ENCODE assay signal across 1 cellular context in genomic region chr17:27293898-27294688, GRCh38.
TF ChIP-seq lines count a peak whose summit lies in the region.

A gene with protein sequence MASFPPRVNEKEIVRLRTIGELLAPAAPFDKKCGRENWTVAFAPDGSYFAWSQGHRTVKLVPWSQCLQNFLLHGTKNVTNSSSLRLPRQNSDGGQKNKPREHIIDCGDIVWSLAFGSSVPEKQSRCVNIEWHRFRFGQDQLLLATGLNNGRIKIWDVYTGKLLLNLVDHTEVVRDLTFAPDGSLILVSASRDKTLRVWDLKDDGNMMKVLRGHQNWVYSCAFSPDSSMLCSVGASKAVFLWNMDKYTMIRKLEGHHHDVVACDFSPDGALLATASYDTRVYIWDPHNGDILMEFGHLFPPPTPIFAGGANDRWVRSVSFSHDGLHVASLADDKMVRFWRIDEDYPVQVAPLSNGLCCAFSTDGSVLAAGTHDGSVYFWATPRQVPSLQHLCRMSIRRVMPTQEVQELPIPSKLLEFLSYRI (plus strand): TSS chr17:27294114. CDS start chr17:27294396, 282 bp downstream.

TF ChIP-seq in HepG2, 621 proteins besides CTCF, POLR2A, EP300 and RAD21 (continued from another document and continues in another):
- TF ChIP-seq POGK (CRISPR knock-in tag; conservative IDR thresholded peaks at IDR 0.05) (peak; percentile 39; the same call in 1 of the 2 replicates), RFX3 (CRISPR knock-in tag; IDR thresholded peaks at IDR 0.05) (0 out of 2 replicates have a peak, but pooled peaks have one; percentile 19), SNAI1 (CRISPR knock-in tag; IDR thresholded peaks at IDR 0.05; ENCODE audit: borderline replicate concordance) (no peak), ZNF441 (CRISPR knock-in tag; IDR thresholded peaks at IDR 0.05; ENCODE audit: borderline replicate concordance) (0 out of 2 replicates have a peak, but pooled peaks have one; percentile 44), ZKSCAN8 (CRISPR knock-in tag; IDR thresholded peaks at IDR 0.05; ENCODE audit: borderline replicate concordance) (peak; percentile 64; the same call in 1 of the 2 replicates), ZC3H13 (CRISPR knock-in tag; IDR thresholded peaks at IDR 0.05) (no peak; the same call in 1 of the 2 replicates), THYN1 (CRISPR knock-in tag; IDR thresholded peaks at IDR 0.05; ENCODE audit: borderline replicate concordance, low read depth) (no peak), TCF7L2 (IDR thresholded peaks at IDR 0.05; ENCODE audit: low read depth, low read length) (no peak), CENPX (CRISPR knock-in tag; IDR thresholded peaks at IDR 0.05) (no peak), RAD51 (IDR thresholded peaks at IDR 0.05; ENCODE audit: borderline replicate concordance) (no peak), ZNF615 (CRISPR knock-in tag; IDR thresholded peaks at IDR 0.05; ENCODE audit: borderline replicate concordance) (no peak), MBNL3 (CRISPR knock-in tag; conservative IDR thresholded peaks at IDR 0.05) (no peak), SALL1 (CRISPR knock-in tag; IDR thresholded peaks at IDR 0.05) (peak; percentile 84), AKAP8 (CRISPR knock-in tag; IDR thresholded peaks at IDR 0.05) (no peak), MYC (CRISPR knock-in tag; IDR thresholded peaks at IDR 0.05; ENCODE audit: borderline replicate concordance) (peak; percentile 62; the same call in 1 of the 2 replicates), GPBP1L1 (CRISPR knock-in tag; IDR thresholded peaks at IDR 0.05) (no peak), ZNF713 (CRISPR knock-in tag; IDR thresholded peaks at IDR 0.05) (0 out of 2 replicates have a peak, but pooled peaks have one; percentile 29), CSRNP1 (CRISPR knock-in tag; IDR thresholded peaks at IDR 0.05) (no peak), BCL6 (CRISPR knock-in tag; IDR thresholded peaks at IDR 0.05) (peak; percentile 52), GATAD2A (CRISPR knock-in tag; IDR thresholded peaks at IDR 0.05) (peak; percentile 60; the same call in 1 of the 2 replicates), KLF6 (CRISPR knock-in tag; IDR thresholded peaks at IDR 0.05) (peak; percentile 97), MTA3 (CRISPR knock-in tag; IDR thresholded peaks at IDR 0.05) (no peak), ZNF20 (CRISPR knock-in tag; IDR thresholded peaks at IDR 0.05) (no peak), ZC3H4 (CRISPR knock-in tag; IDR thresholded peaks at IDR 0.05; ENCODE audit: borderline replicate concordance) (peak; percentile 52; the same call in 1 of the 2 replicates), PAX8 (CRISPR knock-in tag; IDR thresholded peaks at IDR 0.05; ENCODE audit: borderline replicate concordance) (no peak), RELA (CRISPR knock-in tag; IDR thresholded peaks at IDR 0.05) (peak; percentile 65; the same call in 1 of the 2 replicates), BRCA1 (CRISPR knock-in tag; IDR thresholded peaks at IDR 0.05) (no peak; the same call in 1 of the 2 replicates), ZNF878 (CRISPR knock-in tag; IDR thresholded peaks at IDR 0.05) (no peak), TAF15 (IDR thresholded peaks at IDR 0.05; ENCODE audit: low read depth, low read length, poor library complexity, severe bottlenecking) (peak; percentile 18), ZNF7 (CRISPR knock-in tag; IDR thresholded peaks at IDR 0.05) (no peak), ATM (IDR thresholded peaks at IDR 0.05; ENCODE audit: borderline replicate concordance) (no peak), TMF1 (CRISPR knock-in tag; IDR thresholded peaks at IDR 0.05; ENCODE audit: low read depth) (no peak), DNMT3B (CRISPR knock-in tag; conservative IDR thresholded peaks at IDR 0.05) (0 out of 2 replicates have a peak, but pooled peaks have one; percentile 50), RFX1 (IDR thresholded peaks at IDR 0.05) (no peak), TEAD3 (CRISPR knock-in tag; optimal IDR thresholded peaks at IDR 0.05; ENCODE audit: borderline replicate concordance) (peak; percentile 62), ZFP36L1 (CRISPR knock-in tag; IDR thresholded peaks at IDR 0.05) (no peak), ZBTB8A (CRISPR knock-in tag; IDR thresholded peaks at IDR 0.05; ENCODE audit: borderline replicate concordance, low read depth) (no peak; the same call in 1 of the 2 replicates), ZNF572 (CRISPR knock-in tag; IDR thresholded peaks at IDR 0.05) (no peak), ZNF644 (CRISPR knock-in tag; IDR thresholded peaks at IDR 0.05; ENCODE audit: low read depth) (no peak), FOXP1 (IDR thresholded peaks at IDR 0.05) (no peak), FOXP1 (CRISPR knock-in tag; IDR thresholded peaks at IDR 0.05) (peak; percentile 13; the same call in 1 of the 2 replicates), ZNF432 (CRISPR knock-in tag; IDR thresholded peaks at IDR 0.05; ENCODE audit: borderline replicate concordance) (no peak), HNRNPLL (IDR thresholded peaks at IDR 0.05; ENCODE audit: low read depth, low read length, poor library complexity, severe bottlenecking) (peak; percentile 59), ZNF773 (CRISPR knock-in tag; IDR thresholded peaks at IDR 0.05; ENCODE audit: borderline replicate concordance) (peak; percentile 10; the same call in 1 of the 2 replicates), NCOA5 (CRISPR knock-in tag; IDR thresholded peaks at IDR 0.05) (0 out of 2 replicates have a peak, but pooled peaks have one; percentile 55), TSC22D2 (CRISPR knock-in tag; IDR thresholded peaks at IDR 0.05; ENCODE audit: borderline replicate concordance) (peak; percentile 93; the same call in 1 of the 2 replicates), NR1H2 (CRISPR knock-in tag; IDR thresholded peaks at IDR 0.05; ENCODE audit: borderline replicate concordance, low read depth) (no peak), CBX2 (IDR thresholded peaks at IDR 0.05; ENCODE audit: low read depth, low read length) (no peak), CBX2 (CRISPR knock-in tag; IDR thresholded peaks at IDR 0.05; ENCODE audit: low read depth) (no peak), ELF3 (CRISPR knock-in tag; IDR thresholded peaks at IDR 0.05) (peak; percentile 66), ZNF468 (CRISPR knock-in tag; IDR thresholded peaks at IDR 0.05) (no peak), ADNP (CRISPR knock-in tag; IDR thresholded peaks at IDR 0.05) (peak; percentile 10; the same call in 1 of the 2 replicates), ZBTB2 (CRISPR knock-in tag; IDR thresholded peaks at IDR 0.05; ENCODE audit: low read depth) (no peak; the same call in 1 of the 2 replicates)
- TF ChIP-seq, protein P1, sequence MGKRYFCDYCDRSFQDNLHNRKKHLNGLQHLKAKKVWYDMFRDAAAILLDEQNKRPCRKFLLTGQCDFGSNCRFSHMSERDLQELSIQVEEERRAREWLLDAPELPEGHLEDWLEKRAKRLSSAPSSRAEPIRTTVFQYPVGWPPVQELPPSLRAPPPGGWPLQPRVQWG (CRISPR knock-in tag; IDR thresholded peaks at IDR 0.05; ENCODE audit: borderline replicate concordance, low read depth): no peak
- TF ChIP-seq, protein P2, sequence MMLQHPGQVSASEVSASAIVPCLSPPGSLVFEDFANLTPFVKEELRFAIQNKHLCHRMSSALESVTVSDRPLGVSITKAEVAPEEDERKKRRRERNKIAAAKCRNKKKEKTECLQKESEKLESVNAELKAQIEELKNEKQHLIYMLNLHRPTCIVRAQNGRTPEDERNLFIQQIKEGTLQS (CRISPR knock-in tag; IDR thresholded peaks at IDR 0.05): peak; percentile 9; the same call in 1 of the 2 replicates
- TF ChIP-seq, protein P3, sequence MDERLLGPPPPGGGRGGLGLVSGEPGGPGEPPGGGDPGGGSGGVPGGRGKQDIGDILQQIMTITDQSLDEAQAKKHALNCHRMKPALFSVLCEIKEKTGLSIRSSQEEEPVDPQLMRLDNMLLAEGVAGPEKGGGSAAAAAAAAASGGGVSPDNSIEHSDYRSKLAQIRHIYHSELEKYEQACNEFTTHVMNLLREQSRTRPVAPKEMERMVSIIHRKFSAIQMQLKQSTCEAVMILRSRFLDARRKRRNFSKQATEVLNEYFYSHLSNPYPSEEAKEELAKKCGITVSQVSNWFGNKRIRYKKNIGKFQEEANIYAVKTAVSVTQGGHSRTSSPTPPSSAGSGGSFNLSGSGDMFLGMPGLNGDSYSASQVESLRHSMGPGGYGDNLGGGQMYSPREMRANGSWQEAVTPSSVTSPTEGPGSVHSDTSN (CRISPR knock-in tag; IDR thresholded peaks at IDR 0.05): no peak
- TF ChIP-seq, protein P4, sequence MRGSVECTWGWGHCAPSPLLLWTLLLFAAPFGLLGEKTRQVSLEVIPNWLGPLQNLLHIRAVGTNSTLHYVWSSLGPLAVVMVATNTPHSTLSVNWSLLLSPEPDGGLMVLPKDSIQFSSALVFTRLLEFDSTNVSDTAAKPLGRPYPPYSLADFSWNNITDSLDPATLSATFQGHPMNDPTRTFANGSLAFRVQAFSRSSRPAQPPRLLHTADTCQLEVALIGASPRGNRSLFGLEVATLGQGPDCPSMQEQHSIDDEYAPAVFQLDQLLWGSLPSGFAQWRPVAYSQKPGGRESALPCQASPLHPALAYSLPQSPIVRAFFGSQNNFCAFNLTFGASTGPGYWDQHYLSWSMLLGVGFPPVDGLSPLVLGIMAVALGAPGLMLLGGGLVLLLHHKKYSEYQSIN (CRISPR knock-in tag; IDR thresholded peaks at IDR 0.05; ENCODE audit: borderline replicate concordance): 0 out of 2 replicates have a peak, but pooled peaks have one; percentile 29
- TF ChIP-seq, protein P5, sequence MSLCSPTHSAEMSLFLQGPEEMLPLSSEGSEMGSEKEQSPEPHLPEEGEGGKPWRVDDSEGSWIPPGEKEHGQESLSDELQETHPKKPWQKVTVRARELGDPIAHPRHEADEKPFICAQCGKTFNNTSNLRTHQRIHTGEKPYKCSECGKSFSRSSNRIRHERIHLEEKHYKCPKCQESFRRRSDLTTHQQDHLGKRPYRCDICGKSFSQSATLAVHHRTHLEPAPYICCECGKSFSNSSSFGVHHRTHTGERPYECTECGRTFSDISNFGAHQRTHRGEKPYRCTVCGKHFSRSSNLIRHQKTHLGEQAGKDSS (CRISPR knock-in tag; IDR thresholded peaks at IDR 0.05; ENCODE audit: borderline replicate concordance, low read depth): peak; percentile 27; the same call in 1 of the 2 replicates
- TF ChIP-seq, protein P6, sequence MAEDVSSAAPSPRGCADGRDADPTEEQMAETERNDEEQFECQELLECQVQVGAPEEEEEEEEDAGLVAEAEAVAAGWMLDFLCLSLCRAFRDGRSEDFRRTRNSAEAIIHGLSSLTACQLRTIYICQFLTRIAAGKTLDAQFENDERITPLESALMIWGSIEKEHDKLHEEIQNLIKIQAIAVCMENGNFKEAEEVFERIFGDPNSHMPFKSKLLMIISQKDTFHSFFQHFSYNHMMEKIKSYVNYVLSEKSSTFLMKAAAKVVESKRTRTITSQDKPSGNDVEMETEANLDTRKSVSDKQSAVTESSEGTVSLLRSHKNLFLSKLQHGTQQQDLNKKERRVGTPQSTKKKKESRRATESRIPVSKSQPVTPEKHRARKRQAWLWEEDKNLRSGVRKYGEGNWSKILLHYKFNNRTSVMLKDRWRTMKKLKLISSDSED (CRISPR knock-in tag; IDR thresholded peaks at IDR 0.05): no peak
